1 cellular context compared by ENCODE assay signal in genomic region chr9:69120380-69121154, GRCh38.
TF ChIP-seq lines count a peak whose summit lies in the region.

No MANE protein-coding gene starts in this region.

TF ChIP-seq in HepG2, 621 proteins besides CTCF, POLR2A, EP300 and RAD21 (continued from another document and continues in another):
- TF ChIP-seq FOXP4 (CRISPR knock-in tag; IDR thresholded peaks at IDR 0.05) (peak; percentile 87), NKX3-1 (CRISPR knock-in tag; IDR thresholded peaks at IDR 0.05) (no peak), ZNF17 (CRISPR knock-in tag; IDR thresholded peaks at IDR 0.05) (no peak), SNAPC2 (CRISPR knock-in tag; IDR thresholded peaks at IDR 0.05) (0 out of 2 replicates have a peak, but pooled peaks have one; percentile 57), ZSCAN30 (CRISPR knock-in tag; IDR thresholded peaks at IDR 0.05) (no peak), CEBPB (IDR thresholded peaks at IDR 0.05; ENCODE audit: borderline replicate concordance, low read depth, low read length) (peak; percentile 2; the same call in 1 of the 2 replicates), KLF13 (CRISPR knock-in tag; IDR thresholded peaks at IDR 0.05) (no peak), GATA4 (IDR thresholded peaks at IDR 0.05; ENCODE audit: borderline replicate concordance, low read depth) (no peak), TAF15 (IDR thresholded peaks at IDR 0.05; ENCODE audit: low read depth, low read length, poor library complexity, severe bottlenecking) (no peak), CEBPG (CRISPR knock-in tag; IDR thresholded peaks at IDR 0.05) (peak; percentile 27; the same call in 1 of the 2 replicates), XBP1 (CRISPR knock-in tag; IDR thresholded peaks at IDR 0.05) (no peak), PCBP2 (optimal IDR thresholded peaks at IDR 0.05; ENCODE audit: low read depth, low read length, poor library complexity, severe bottlenecking) (no peak), MIER3 (CRISPR knock-in tag; IDR thresholded peaks at IDR 0.05; ENCODE audit: borderline replicate concordance) (peak; percentile 60; the same call in 1 of the 2 replicates), SOX13 (IDR thresholded peaks at IDR 0.05) (peak; percentile 72), SOX13 (CRISPR knock-in tag; conservative IDR thresholded peaks at IDR 0.05 in 1 of 2, IDR thresholded peaks at IDR 0.05 in 1 of 2) (peak in 1 of 2 experiments; percentile 86; a peak in 2 of 4 replicates), ZNF282 (IDR thresholded peaks at IDR 0.05; ENCODE audit: partially characterized antibody) (no peak), ZFP36L1 (CRISPR knock-in tag; IDR thresholded peaks at IDR 0.05) (no peak), IKZF1 (IDR thresholded peaks at IDR 0.05) (no peak), SNRNP70 (IDR thresholded peaks at IDR 0.05; ENCODE audit: low read depth, low read length) (no peak), PHF21A (CRISPR knock-in tag; IDR thresholded peaks at IDR 0.05) (peak; percentile 79), ETV5 (CRISPR knock-in tag; IDR thresholded peaks at IDR 0.05; ENCODE audit: borderline replicate concordance) (peak; percentile 99), ZBTB7A (CRISPR knock-in tag; IDR thresholded peaks at IDR 0.05) (0 out of 2 replicates have a peak, but pooled peaks have one; percentile 38), FOXM1 (CRISPR knock-in tag; IDR thresholded peaks at IDR 0.05) (no peak), PHF20 (CRISPR knock-in tag; IDR thresholded peaks at IDR 0.05) (no peak; the same call in 1 of the 2 replicates), SMAD1 (CRISPR knock-in tag; IDR thresholded peaks at IDR 0.05; ENCODE audit: borderline replicate concordance, low read depth) (peak; percentile 36; the same call in 1 of the 2 replicates), RORA (CRISPR knock-in tag; IDR thresholded peaks at IDR 0.05) (no peak), ZXDC (CRISPR knock-in tag; IDR thresholded peaks at IDR 0.05) (no peak), ASH2L (IDR thresholded peaks at IDR 0.05; ENCODE audit: insufficient read length, low read depth, low read length) (peak; percentile 36), ZNF296 (CRISPR knock-in tag; conservative IDR thresholded peaks at IDR 0.05) (no peak), ZNF652 (CRISPR knock-in tag; IDR thresholded peaks at IDR 0.05; ENCODE audit: borderline replicate concordance, low read depth) (0 out of 2 replicates have a peak, but pooled peaks have one; percentile 20), CENPBD1 (CRISPR knock-in tag; IDR thresholded peaks at IDR 0.05; ENCODE audit: borderline replicate concordance, low read depth) (no peak), FOXA3 (CRISPR knock-in tag; IDR thresholded peaks at IDR 0.05) (peak; percentile 35; the same call in 1 of the 2 replicates), MEF2D (CRISPR knock-in tag; IDR thresholded peaks at IDR 0.05) (no peak; the same call in 1 of the 2 replicates), HNRNPK (IDR thresholded peaks at IDR 0.05; ENCODE audit: low read depth, low read length, poor library complexity, severe bottlenecking) (no peak), NBN (conservative IDR thresholded peaks at IDR 0.05) (no peak), ZSCAN12 (CRISPR knock-in tag; IDR thresholded peaks at IDR 0.05) (no peak), ZNF710 (CRISPR knock-in tag; IDR thresholded peaks at IDR 0.05; ENCODE audit: borderline replicate concordance) (0 out of 2 replicates have a peak, but pooled peaks have one; percentile 21), ZNF891 (CRISPR knock-in tag; IDR thresholded peaks at IDR 0.05) (peak; percentile 77; the same call in 1 of the 2 replicates), EHMT2 (IDR thresholded peaks at IDR 0.05; ENCODE audit: borderline replicate concordance, low read depth, low read length) (no peak), FOXJ3 (CRISPR knock-in tag; IDR thresholded peaks at IDR 0.05; ENCODE audit: borderline replicate concordance) (0 out of 2 replicates have a peak, but pooled peaks have one; percentile 26), ZNF788 (CRISPR knock-in tag; IDR thresholded peaks at IDR 0.05; ENCODE audit: borderline replicate concordance) (no peak)
- TF ChIP-seq, protein P1, sequence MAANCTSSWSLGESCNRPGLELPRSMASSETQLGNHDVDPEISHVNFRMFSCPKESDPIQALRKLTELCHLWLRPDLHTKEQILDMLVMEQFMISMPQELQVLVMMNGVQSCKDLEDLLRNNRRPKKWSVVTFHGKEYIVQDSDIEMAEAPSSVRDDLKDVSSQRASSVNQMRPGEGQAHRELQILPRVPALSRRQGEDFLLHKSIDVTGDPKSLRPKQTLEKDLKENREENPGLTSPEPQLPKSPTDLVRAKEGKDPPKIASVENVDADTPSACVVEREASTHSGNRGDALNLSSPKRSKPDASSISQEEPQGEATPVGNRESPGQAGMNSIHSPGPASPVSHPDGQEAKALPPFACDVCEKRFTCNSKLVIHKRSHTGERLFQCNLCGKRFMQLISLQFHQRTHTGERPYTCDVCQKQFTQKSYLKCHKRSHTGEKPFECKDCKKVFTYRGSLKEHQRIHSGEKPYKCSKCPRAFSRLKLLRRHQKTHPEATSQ (CRISPR knock-in tag; IDR thresholded peaks at IDR 0.05; ENCODE audit: borderline replicate concordance) = peak; percentile 50; the same call in 1 of the 2 replicates
- TF ChIP-seq, protein P2, sequence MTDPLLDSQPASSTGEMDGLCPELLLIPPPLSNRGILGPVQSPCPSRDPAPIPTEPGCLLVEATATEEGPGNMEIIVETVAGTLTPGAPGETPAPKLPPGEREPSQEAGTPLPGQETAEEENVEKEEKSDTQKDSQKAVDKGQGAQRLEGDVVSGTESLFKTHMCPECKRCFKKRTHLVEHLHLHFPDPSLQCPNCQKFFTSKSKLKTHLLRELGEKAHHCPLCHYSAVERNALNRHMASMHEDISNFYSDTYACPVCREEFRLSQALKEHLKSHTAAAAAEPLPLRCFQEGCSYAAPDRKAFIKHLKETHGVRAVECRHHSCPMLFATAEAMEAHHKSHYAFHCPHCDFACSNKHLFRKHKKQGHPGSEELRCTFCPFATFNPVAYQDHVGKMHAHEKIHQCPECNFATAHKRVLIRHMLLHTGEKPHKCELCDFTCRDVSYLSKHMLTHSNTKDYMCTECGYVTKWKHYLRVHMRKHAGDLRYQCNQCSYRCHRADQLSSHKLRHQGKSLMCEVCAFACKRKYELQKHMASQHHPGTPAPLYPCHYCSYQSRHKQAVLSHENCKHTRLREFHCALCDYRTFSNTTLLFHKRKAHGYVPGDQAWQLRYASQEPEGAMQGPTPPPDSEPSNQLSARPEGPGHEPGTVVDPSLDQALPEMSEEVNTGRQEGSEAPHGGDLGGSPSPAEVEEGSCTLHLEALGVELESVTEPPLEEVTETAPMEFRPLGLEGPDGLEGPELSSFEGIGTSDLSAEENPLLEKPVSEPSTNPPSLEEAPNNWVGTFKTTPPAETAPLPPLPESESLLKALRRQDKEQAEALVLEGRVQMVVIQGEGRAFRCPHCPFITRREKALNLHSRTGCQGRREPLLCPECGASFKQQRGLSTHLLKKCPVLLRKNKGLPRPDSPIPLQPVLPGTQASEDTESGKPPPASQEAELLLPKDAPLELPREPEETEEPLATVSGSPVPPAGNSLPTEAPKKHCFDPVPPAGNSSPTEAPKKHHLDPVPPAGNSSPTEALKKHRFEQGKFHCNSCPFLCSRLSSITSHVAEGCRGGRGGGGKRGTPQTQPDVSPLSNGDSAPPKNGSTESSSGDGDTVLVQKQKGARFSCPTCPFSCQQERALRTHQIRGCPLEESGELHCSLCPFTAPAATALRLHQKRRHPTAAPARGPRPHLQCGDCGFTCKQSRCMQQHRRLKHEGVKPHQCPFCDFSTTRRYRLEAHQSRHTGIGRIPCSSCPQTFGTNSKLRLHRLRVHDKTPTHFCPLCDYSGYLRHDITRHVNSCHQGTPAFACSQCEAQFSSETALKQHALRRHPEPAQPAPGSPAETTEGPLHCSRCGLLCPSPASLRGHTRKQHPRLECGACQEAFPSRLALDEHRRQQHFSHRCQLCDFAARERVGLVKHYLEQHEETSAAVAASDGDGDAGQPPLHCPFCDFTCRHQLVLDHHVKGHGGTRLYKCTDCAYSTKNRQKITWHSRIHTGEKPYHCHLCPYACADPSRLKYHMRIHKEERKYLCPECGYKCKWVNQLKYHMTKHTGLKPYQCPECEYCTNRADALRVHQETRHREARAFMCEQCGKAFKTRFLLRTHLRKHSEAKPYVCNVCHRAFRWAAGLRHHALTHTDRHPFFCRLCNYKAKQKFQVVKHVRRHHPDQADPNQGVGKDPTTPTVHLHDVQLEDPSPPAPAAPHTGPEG (CRISPR knock-in tag; IDR thresholded peaks at IDR 0.05) = peak; percentile 99
- TF ChIP-seq, protein P3, sequence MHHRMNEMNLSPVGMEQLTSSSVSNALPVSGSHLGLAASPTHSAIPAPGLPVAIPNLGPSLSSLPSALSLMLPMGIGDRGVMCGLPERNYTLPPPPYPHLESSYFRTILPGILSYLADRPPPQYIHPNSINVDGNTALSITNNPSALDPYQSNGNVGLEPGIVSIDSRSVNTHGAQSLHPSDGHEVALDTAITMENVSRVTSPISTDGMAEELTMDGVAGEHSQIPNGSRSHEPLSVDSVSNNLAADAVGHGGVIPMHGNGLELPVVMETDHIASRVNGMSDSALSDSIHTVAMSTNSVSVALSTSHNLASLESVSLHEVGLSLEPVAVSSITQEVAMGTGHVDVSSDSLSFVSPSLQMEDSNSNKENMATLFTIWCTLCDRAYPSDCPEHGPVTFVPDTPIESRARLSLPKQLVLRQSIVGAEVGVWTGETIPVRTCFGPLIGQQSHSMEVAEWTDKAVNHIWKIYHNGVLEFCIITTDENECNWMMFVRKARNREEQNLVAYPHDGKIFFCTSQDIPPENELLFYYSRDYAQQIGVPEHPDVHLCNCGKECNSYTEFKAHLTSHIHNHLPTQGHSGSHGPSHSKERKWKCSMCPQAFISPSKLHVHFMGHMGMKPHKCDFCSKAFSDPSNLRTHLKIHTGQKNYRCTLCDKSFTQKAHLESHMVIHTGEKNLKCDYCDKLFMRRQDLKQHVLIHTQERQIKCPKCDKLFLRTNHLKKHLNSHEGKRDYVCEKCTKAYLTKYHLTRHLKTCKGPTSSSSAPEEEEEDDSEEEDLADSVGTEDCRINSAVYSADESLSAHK (CRISPR knock-in tag; IDR thresholded peaks at IDR 0.05; ENCODE audit: borderline replicate concordance) = no peak
- TF ChIP-seq, protein P4, sequence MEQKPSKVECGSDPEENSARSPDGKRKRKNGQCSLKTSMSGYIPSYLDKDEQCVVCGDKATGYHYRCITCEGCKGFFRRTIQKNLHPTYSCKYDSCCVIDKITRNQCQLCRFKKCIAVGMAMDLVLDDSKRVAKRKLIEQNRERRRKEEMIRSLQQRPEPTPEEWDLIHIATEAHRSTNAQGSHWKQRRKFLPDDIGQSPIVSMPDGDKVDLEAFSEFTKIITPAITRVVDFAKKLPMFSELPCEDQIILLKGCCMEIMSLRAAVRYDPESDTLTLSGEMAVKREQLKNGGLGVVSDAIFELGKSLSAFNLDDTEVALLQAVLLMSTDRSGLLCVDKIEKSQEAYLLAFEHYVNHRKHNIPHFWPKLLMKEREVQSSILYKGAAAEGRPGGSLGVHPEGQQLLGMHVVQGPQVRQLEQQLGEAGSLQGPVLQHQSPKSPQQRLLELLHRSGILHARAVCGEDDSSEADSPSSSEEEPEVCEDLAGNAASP (CRISPR knock-in tag; IDR thresholded peaks at IDR 0.05; ENCODE audit: borderline replicate concordance) = peak; percentile 67; the same call in 1 of the 2 replicates
